14 cellular contexts compared by ENCODE assay signal in the genomic region with DNA sequence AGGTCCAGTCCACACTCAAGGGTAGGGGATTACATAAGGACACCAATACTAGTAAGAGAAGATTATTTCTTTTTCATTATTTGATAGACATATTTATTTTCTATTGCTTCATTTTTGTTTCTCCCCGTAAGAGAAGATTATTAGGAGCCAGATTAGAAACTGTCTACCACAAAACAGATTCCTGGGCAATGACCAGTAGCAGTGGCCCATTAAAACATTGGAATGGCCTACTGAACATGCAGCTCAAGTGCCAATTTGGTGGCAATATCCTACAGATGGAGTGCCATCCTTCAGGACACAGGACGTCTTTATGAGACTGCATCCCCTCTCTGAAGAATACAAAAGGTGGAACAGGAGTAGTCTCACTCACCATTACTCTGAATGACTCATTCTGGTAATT. TPM values are rescaled to one million over a fixed set of nuclear protein-coding genes. Genes with fewer than 3 reads are reported as not detected.
DNase-seq lines count a peak whose midpoint lies in the region; ATAC-seq, FAIRE-seq and TF ChIP-seq lines count a peak whose summit lies in the region.
"Had no signal": no experiment of that assay in that cellular context is flagged by ENCODE, and none has a peak within 500 bp of the region (broad histone marks: within the 10 kb centered on the region; RNA-seq: fewer than 3 reads in every experiment).

No MANE protein-coding gene starts in this region.

- no peak overlapping the region for H3K27ac Mint-ChIP-seq in activated CD8-positive, alpha-beta T cell treated with anti-CD3 and anti-CD28 coated beads, Interleukin-2, amount 10 ng/mL, durations not matched to agents 7 days and 5 days
- H3K27ac Mint-ChIP-seq: CD14-positive monocyte had no signal

- peak; percentile 11 for FAIRE-seq in H54 (lab: Jason Lieb, UNC)
- FAIRE-seq: HTR-8/SVneo had no signal

- ATAC-seq in PC-3 (no peak; the same call in 1 of the 2 replicates), foreskin keratinocyte (peak; percentile 14)
- no peak for ATAC-seq in activated CD8-positive, alpha-beta T cell treated with anti-CD3 and anti-CD28 coated beads, Interleukin-2, amount 10 ng/mL, durations not matched to agents 7 days and 5 days

- H3K9ac ChIP-seq in PC-3 (ENCODE audit: low read length) (peak overlapping the region; percentile 66), smooth muscle cell (ENCODE audit: low read depth) (no peak overlapping the region)

- intact Hi-C loops in PC-3 (cut with micrococcal nuclease): loop anchor here (2.0 kb wide), 1 partner anchor 29 kb away; no protein-coding TSS in a partner anchor

- DNase-seq in H54 (ENCODE audit: insufficient read length, low spot score) (no peak), PC-3 (peak; percentile 47), foreskin keratinocyte (peak in 1 of 2 donors; percentile 34), smooth muscle cell (lab: John Stamatoyannopoulos, UW; ENCODE audit: unreplicated experiment) (no peak), activated gamma-delta T cell (lab: John Stamatoyannopoulos, UW) (no peak), NCI-H2029 treated with DMSO at 0.1 percent for 48 hours (lab: John Stamatoyannopoulos, UW) (no peak)
- no peak for DNase-seq in activated CD8-positive, alpha-beta T cell treated with anti-CD3 and anti-CD28 coated beads, Interleukin-2, amount 10 ng/mL, durations not matched to agents 7 days and 5 days
- DNase-seq: DMS79, H7, NCI-H187, NCI-H2227 treated with DMSO at 0.1 percent for 48 hours, NCI-H524 had no signal

- H3K27ac ChIP-seq in PC-3 (ENCODE audit: low read length): peak overlapping the region; percentile 94
- H3K27ac ChIP-seq in foreskin keratinocyte: peak overlapping the region; percentile 76
- no peak overlapping the region for H3K27ac ChIP-seq in smooth muscle cell (ENCODE audit: low read depth)

- no TSS peak for BruUV-seq in PC-3 (replicated peaks; lab: Mats Ljungman, UMichigan)

- peaks cover 6% of the 10 kb centered on the region for H3F3A ChIP-seq in PC-3 (ENCODE audit: low read length, unreplicated experiment)
- no peaks in the 10 kb centered on the region for H3F3A ChIP-seq in smooth muscle cell (ENCODE audit: low read depth)

- no peak for TF ChIP-seq POLR2A in H54 (IDR thresholded peaks at IDR 0.05; ENCODE audit: low read depth, low read length)

- 0 out of 2 replicates have a peak overlapping the region, but pooled peaks have one; percentile 3 for H2AFZ ChIP-seq in PC-3 (ENCODE audit: low read length)
- no peak overlapping the region for H2AFZ ChIP-seq in smooth muscle cell (ENCODE audit: low read depth)

- H3K9me3 ChIP-seq in PC-3 (ENCODE audit: low read length) (no peaks in the 10 kb centered on the region), smooth muscle cell (replicated peaks; ENCODE audit: low read depth) (no peaks in the 10 kb centered on the region)

- no peak for TF ChIP-seq CTCF in PC-3 (conservative IDR thresholded peaks at IDR 0.05; ENCODE audit: low read depth, low read length)
- no peak for TF ChIP-seq CTCF in foreskin keratinocyte (conservative IDR thresholded peaks at IDR 0.05)
- TF ChIP-seq CTCF in smooth muscle cell (IDR thresholded peaks at IDR 0.05; ENCODE audit: borderline replicate concordance, insufficient read depth, poor library complexity, severe bottlenecking): no peak

- no peaks in the 10 kb centered on the region; the same call in 1 of the 2 replicates for H3K36me3 ChIP-seq in PC-3 (ENCODE audit: low read depth, low read length)
- H3K36me3 ChIP-seq in smooth muscle cell (ENCODE audit: low read depth): no peaks in the 10 kb centered on the region

- no peaks in the 10 kb centered on the region for H3K9me2 ChIP-seq in PC-3 (replicated peaks; ENCODE audit: low read length)

- CTCF ChIA-PET in PC-3 (lab: Charles Lee): no interaction called here
- CTCF ChIA-PET in activated CD8-positive, alpha-beta T cell treated with anti-CD3 and anti-CD28 coated beads, Interleukin-2, amount 10 ng/mL, durations not matched to agents 7 days and 5 days (lab: Charles Lee): no interaction called here

- H3K4me1 Mint-ChIP-seq in activated CD8-positive, alpha-beta T cell treated with anti-CD3 and anti-CD28 coated beads, Interleukin-2, amount 10 ng/mL, durations not matched to agents 7 days and 5 days (ENCODE audit: low read depth): no peaks in the 10 kb centered on the region

- H3K9me3 Mint-ChIP-seq in activated CD8-positive, alpha-beta T cell treated with anti-CD3 and anti-CD28 coated beads, Interleukin-2, amount 10 ng/mL, durations not matched to agents 7 days and 5 days (ENCODE audit: insufficient read depth): no peaks in the 10 kb centered on the region

- peaks cover 13% of the 10 kb centered on the region for H3K27me3 Mint-ChIP-seq in activated CD8-positive, alpha-beta T cell treated with anti-CD3 and anti-CD28 coated beads, Interleukin-2, amount 10 ng/mL, durations not matched to agents 7 days and 5 days (ENCODE audit: low read depth)

- 81% methylated on average over 2 of the region's 2 CpGs for WGBS in smooth muscle cell (ENCODE audit: low lambda C conversion rate)

- H3K79me2 ChIP-seq in PC-3 (ENCODE audit: low read length) (0 out of 2 replicates have a peak, but pooled peaks cover 6% of the 10 kb centered on the region), smooth muscle cell (ENCODE audit: low read depth) (no peaks in the 10 kb centered on the region)

- H3K4me1 ChIP-seq in PC-3 (ENCODE audit: insufficient read depth, low read length) (peaks cover 48% of the 10 kb centered on the region), foreskin keratinocyte (peaks cover 34% of the 10 kb centered on the region), smooth muscle cell (ENCODE audit: low read depth) (no peaks in the 10 kb centered on the region)

- H3K4me3 Mint-ChIP-seq in activated CD8-positive, alpha-beta T cell treated with anti-CD3 and anti-CD28 coated beads, Interleukin-2, amount 10 ng/mL, durations not matched to agents 7 days and 5 days: no peak overlapping the region
- H3K4me3 Mint-ChIP-seq: CD14-positive monocyte had no signal

- H3K4me3 ChIP-seq in PC-3 (ENCODE audit: low read length) (no peak overlapping the region), smooth muscle cell (no peak overlapping the region)

- H3K36me3 Mint-ChIP-seq in activated CD8-positive, alpha-beta T cell treated with anti-CD3 and anti-CD28 coated beads, Interleukin-2, amount 10 ng/mL, durations not matched to agents 7 days and 5 days (ENCODE audit: low read depth): no peaks in the 10 kb centered on the region
- H3K36me3 Mint-ChIP-seq: CD14-positive monocyte had no signal

- H3K27me3 ChIP-seq in PC-3 (ENCODE audit: low read length) (no peaks in the 10 kb centered on the region), foreskin keratinocyte (no peaks in the 10 kb centered on the region), smooth muscle cell (ENCODE audit: low read depth) (no peaks in the 10 kb centered on the region)

- H4K20me1 ChIP-seq in PC-3 (ENCODE audit: low read length) (no peaks in the 10 kb centered on the region), smooth muscle cell (ENCODE audit: low read depth) (no peaks in the 10 kb centered on the region)

- POLR2A ChIA-PET in PC-3 (lab: Charles Lee; ENCODE audit: unreplicated experiment): interaction anchor here (0.6 to 1.2 kb wide), 4 partner anchors 25 to 37 kb away, joined by 3 to 9 read pairs (median 3); no protein-coding TSS in a partner anchor
- POLR2A ChIA-PET in activated CD8-positive, alpha-beta T cell treated with anti-CD3 and anti-CD28 coated beads, Interleukin-2, amount 10 ng/mL, durations not matched to agents 7 days and 5 days (lab: Charles Lee): no interaction called here

- peak overlapping the region; percentile 52 for H3K4me2 ChIP-seq in PC-3 (ENCODE audit: low read length)
- no peak overlapping the region for H3K4me2 ChIP-seq in smooth muscle cell

RNA-seq across cellular contexts. Expression of gene ARHGAP29, which starts 34.0 kb away (rescaled TPM):
- total RNA-seq in PC-3 (2014; rRNA removed): 161 and 166 TPM in 2 replicates
- total RNA-seq in foreskin keratinocyte: 172 and 231 TPM in 2 replicates
- polyA plus RNA-seq in foreskin keratinocyte: 40.7 and 41.9 TPM in 2 replicates
- 36.3 and 39.9 TPM in 2 replicates for total RNA-seq in smooth muscle cell
- polyA plus RNA-seq in smooth muscle cell: 8.0 and 22.8 TPM in 2 replicates
- not detected for total RNA-seq in activated CD8-positive, alpha-beta T cell treated with anti-CD3 and anti-CD28 coated beads, Interleukin-2, amount 10 ng/mL, durations not matched to agents 7 days and 5 days

Comparison
In these comparisons a context has a peak if more than half of its experiments do, and no peak if none do; other contexts are left out.
1. RNA of gene ARHGAP29, which starts 34.0 kb away (total RNA-seq): 172 to 231 TPM in foreskin keratinocyte, 161 to 166 TPM in PC-3 and 36.3 to 39.9 TPM in smooth muscle cell; not detected in activated CD8-positive, alpha-beta T cell treated with anti-CD3 and anti-CD28 coated beads, Interleukin-2, amount 10 ng/mL, durations not matched to agents 7 days and 5 days; every median in the first group is over 10 times any median in the second.